ENCODE assay signal across 23 cellular contexts in genomic region chr1:41880951-41881885, GRCh38. TPM values are rescaled to one million over a fixed set of nuclear protein-coding genes. Genes with fewer than 3 reads are reported as not detected.
DNase-seq lines count a peak whose midpoint lies in the region; ATAC-seq, FAIRE-seq and TF ChIP-seq lines count a peak whose summit lies in the region.
"Had no signal": no experiment of that assay in that cellular context is flagged by ENCODE, and none has a peak within 500 bp of the region (broad histone marks: within the 10 kb centered on the region; RNA-seq: fewer than 3 reads in every experiment).

No MANE protein-coding gene starts in this region.

- TF ChIP-seq CTCF in body of pancreas (IDR thresholded peaks at IDR 0.05) (no peak), prostate gland (IDR thresholded peaks at IDR 0.05) (no peak)

- peak; percentile 56 for FAIRE-seq in GM12891 (lab: Jason Lieb, UNC)
- FAIRE-seq: endometrium, G401.6, small intestine had no signal

- H3K9me3 Mint-ChIP-seq in stimulated activated naive B cell treated with anti-CD40 and anti-IgM and Interleukin-4, amounts not matched to agents 10 μg/mL and 1 μg/mL and 100 μg/mL, for 72 hours, result no peaks in the 10 kb centered on the region
- no peaks in the 10 kb centered on the region for H3K9me3 Mint-ChIP-seq in activated T-cell treated with anti-CD3 and anti-CD28 coated beads, Interleukin-2, amount 50 U/mL, for 24 hours
- H3K9me3 Mint-ChIP-seq in activated T-cell treated with anti-CD3 and anti-CD28 coated beads, Interleukin-2, amount 50 U/mL, for 4 hours, result no peaks in the 10 kb centered on the region
- H3K9me3 Mint-ChIP-seq: activated CD4-positive, alpha-beta memory T cell treated with anti-CD3 and anti-CD28 coated beads, Interleukin-2, amount 10 ng/mL, durations not matched to agents 7 days and 5 days; CD4-positive, alpha-beta memory T cell; naive thymus-derived CD8-positive, alpha-beta T cell had no signal

- H3K4me3 Mint-ChIP-seq in stimulated activated naive B cell treated with anti-CD40 and anti-IgM and Interleukin-4, amounts not matched to agents 10 μg/mL and 1 μg/mL and 100 μg/mL, for 72 hours, result no peak overlapping the region
- no peak overlapping the region for H3K4me3 Mint-ChIP-seq in activated T-cell treated with anti-CD3 and anti-CD28 coated beads, Interleukin-2, amount 50 U/mL, for 24 hours
- H3K4me3 Mint-ChIP-seq in activated T-cell treated with anti-CD3 and anti-CD28 coated beads, Interleukin-2, amount 50 U/mL, for 4 hours, result no peak overlapping the region
- H3K4me3 Mint-ChIP-seq: activated CD4-positive, alpha-beta memory T cell treated with anti-CD3 and anti-CD28 coated beads, Interleukin-2, amount 10 ng/mL, durations not matched to agents 7 days and 5 days; naive thymus-derived CD8-positive, alpha-beta T cell had no signal

- H3K27ac ChIP-seq in body of pancreas (peak overlapping the region in 3 of 4 donors; percentile 59 to 81 (median 65)), prostate gland (peak overlapping the region; percentile 73 to 79)
- H3K27ac ChIP-seq: adrenal gland, parathyroid adenoma, thoracic aorta had no signal

- H3K9me3 ChIP-seq in body of pancreas (no peaks in the 10 kb centered on the region), prostate gland (no peaks in the 10 kb centered on the region)
- H3K9me3 ChIP-seq: adrenal gland, thoracic aorta had no signal

- H3K4me3 ChIP-seq in body of pancreas, result no peak overlapping the region
- H3K4me3 ChIP-seq in prostate gland, result no peak overlapping the region
- H3K4me3 ChIP-seq: adrenal gland, thoracic aorta had no signal

- H3K27me3 ChIP-seq in body of pancreas (no peaks in the 10 kb centered on the region), prostate gland (replicated peaks; ENCODE audit: insufficient read depth) (no peaks in the 10 kb centered on the region)
- H3K27me3 ChIP-seq: adrenal gland had no signal

- intact Hi-C loops in body of pancreas (cut with DNase I), result no loop called here
- intact Hi-C loops in prostate gland (cut with DNase I), result no loop called here

- H3K36me3 ChIP-seq in body of pancreas (replicated peaks in 1 of 2; ENCODE audit: insufficient read depth in 1 of 2, low read depth in 2 of 2), result no peaks in the 10 kb centered on the region
- H3K36me3 ChIP-seq in prostate gland, result no peaks in the 10 kb centered on the region
- H3K36me3 ChIP-seq: adrenal gland, thoracic aorta had no signal

- no peak for ATAC-seq in body of pancreas
- ATAC-seq in stimulated activated naive B cell treated with anti-CD40 and anti-IgM and Interleukin-4, amounts not matched to agents 10 μg/mL and 1 μg/mL and 100 μg/mL, for 72 hours (replicated peaks), result no peak
- ATAC-seq in activated T-cell treated with anti-CD3 and anti-CD28 coated beads, Interleukin-2, amount 50 U/mL, for 4 hours, result no peak
- ATAC-seq: left lobe of liver; naive thymus-derived CD8-positive, alpha-beta T cell had no signal

- H3K36me3 Mint-ChIP-seq in stimulated activated naive B cell treated with anti-CD40 and anti-IgM and Interleukin-4, amounts not matched to agents 10 μg/mL and 1 μg/mL and 100 μg/mL, for 72 hours, result no peaks in the 10 kb centered on the region
- no peaks in the 10 kb centered on the region for H3K36me3 Mint-ChIP-seq in activated T-cell treated with anti-CD3 and anti-CD28 coated beads, Interleukin-2, amount 50 U/mL, for 24 hours (ENCODE audit: low read depth)
- H3K36me3 Mint-ChIP-seq in activated T-cell treated with anti-CD3 and anti-CD28 coated beads, Interleukin-2, amount 50 U/mL, for 4 hours (ENCODE audit: insufficient read depth), result no peaks in the 10 kb centered on the region
- H3K36me3 Mint-ChIP-seq: CD4-positive, alpha-beta memory T cell; naive thymus-derived CD8-positive, alpha-beta T cell had no signal

- TF ChIP-seq POLR2A in GM12891 (IDR thresholded peaks at IDR 0.05; ENCODE audit: low read depth, low read length) (no peak), body of pancreas (IDR thresholded peaks at IDR 0.05) (no peak), prostate gland (IDR thresholded peaks at IDR 0.05) (no peak)

- WGBS in body of pancreas, 2 donors, result 72 to 74% methylated on average over 5 of the region's 5 CpGs
- 71% methylated on average over 5 of the region's 5 CpGs for WGBS in prostate gland

- peaks cover 13 to 18% of the 10 kb centered on the region in 2 donors for H3K4me1 Mint-ChIP-seq in stimulated activated naive B cell treated with anti-CD40 and anti-IgM and Interleukin-4, amounts not matched to agents 10 μg/mL and 1 μg/mL and 100 μg/mL, for 72 hours
- peaks cover 20% of the 10 kb centered on the region for H3K4me1 Mint-ChIP-seq in activated T-cell treated with anti-CD3 and anti-CD28 coated beads, Interleukin-2, amount 50 U/mL, for 24 hours (ENCODE audit: low read depth)
- H3K4me1 Mint-ChIP-seq in activated T-cell treated with anti-CD3 and anti-CD28 coated beads, Interleukin-2, amount 50 U/mL, for 4 hours (ENCODE audit: low read depth), result peaks cover 21% of the 10 kb centered on the region

- no peak overlapping the region for H3K27ac Mint-ChIP-seq in stimulated activated naive B cell treated with anti-CD40 and anti-IgM and Interleukin-4, amounts not matched to agents 10 μg/mL and 1 μg/mL and 100 μg/mL, for 72 hours
- H3K27ac Mint-ChIP-seq in activated T-cell treated with anti-CD3 and anti-CD28 coated beads, Interleukin-2, amount 50 U/mL, for 24 hours, result no peak overlapping the region
- H3K27ac Mint-ChIP-seq: activated CD4-positive, alpha-beta memory T cell treated with anti-CD3 and anti-CD28 coated beads, Interleukin-2, amount 10 ng/mL, durations not matched to agents 7 days and 5 days had no signal

- H3K4me1 ChIP-seq in body of pancreas (peaks cover 27% of the 10 kb centered on the region), prostate gland (replicated peaks) (peaks cover 3% of the 10 kb centered on the region)
- H3K4me1 ChIP-seq: parathyroid adenoma had no signal

- no peak for DNase-seq in GM12891 (ENCODE audit: insufficient read length, low spot score)
- DNase-seq in NCI-H2029 treated with DMSO at 0.1 percent for 48 hours (lab: John Stamatoyannopoulos, UW), result peak; percentile 81
- no peak for DNase-seq in body of pancreas
- DNase-seq in prostate gland (ENCODE audit: low spot score), result no peak
- no peak for DNase-seq in stimulated activated naive B cell treated with anti-CD40 and anti-IgM and Interleukin-4, amounts not matched to agents 10 μg/mL and 1 μg/mL and 100 μg/mL, for 72 hours
- no peak for DNase-seq in activated T-cell treated with anti-CD3 and anti-CD28 coated beads, Interleukin-2, amount 50 U/mL, for 24 hours
- DNase-seq in activated T-cell treated with anti-CD3 and anti-CD28 coated beads, Interleukin-2, amount 50 U/mL, for 4 hours, result no peak
- no peak for DNase-seq in activated effector memory CD4-positive, alpha-beta T cell treated with anti-CD3 and anti-CD28 coated beads, Interleukin-2, amount 50 U/mL, for 16 hours
- DNase-seq: activated CD4-positive, alpha-beta memory T cell treated with anti-CD3 and anti-CD28 coated beads, Interleukin-2, amount 10 ng/mL, durations not matched to agents 7 days and 5 days; activated naive CD4-positive, alpha-beta T cell; activated T-cell treated with anti-CD3 and anti-CD28 coated beads for 4 hours; adrenal gland; CD4-positive, alpha-beta memory T cell; naive thymus-derived CD8-positive, alpha-beta T cell; stimulated activated CD4-positive, alpha-beta T cell treated with anti-CD3 and anti-CD28 coated beads, Interleukin-2, amount 100 ng/mL, for 48 hours; stimulated activated naive CD4-positive, alpha-beta T cell; T-helper 9 cell had no signal

- H3K27me3 Mint-ChIP-seq in stimulated activated naive B cell treated with anti-CD40 and anti-IgM and Interleukin-4, amounts not matched to agents 10 μg/mL and 1 μg/mL and 100 μg/mL, for 72 hours, result no peaks in the 10 kb centered on the region
- H3K27me3 Mint-ChIP-seq in activated T-cell treated with anti-CD3 and anti-CD28 coated beads, Interleukin-2, amount 50 U/mL, for 24 hours, result no peaks in the 10 kb centered on the region
- H3K27me3 Mint-ChIP-seq in activated T-cell treated with anti-CD3 and anti-CD28 coated beads, Interleukin-2, amount 50 U/mL, for 4 hours (ENCODE audit: low read depth), result no peaks in the 10 kb centered on the region
- H3K27me3 Mint-ChIP-seq: activated CD4-positive, alpha-beta memory T cell treated with anti-CD3 and anti-CD28 coated beads, Interleukin-2, amount 10 ng/mL, durations not matched to agents 7 days and 5 days; CD4-positive, alpha-beta memory T cell; naive thymus-derived CD8-positive, alpha-beta T cell had no signal

TF ChIP-seq in GM12891, 5 proteins besides CTCF, POLR2A, EP300 and RAD21:
- TF ChIP-seq PAX5 (IDR thresholded peaks at IDR 0.05; ENCODE audit: insufficient read depth, low read length, severe bottlenecking), result no peak
- no peak for TF ChIP-seq SPI1 (IDR thresholded peaks at IDR 0.05; ENCODE audit: low read depth, low read length)
- TF ChIP-seq POLR2AphosphoS5 (IDR thresholded peaks at IDR 0.05; ENCODE audit: low read depth, low read length), result no peak
- no peak for TF ChIP-seq POU2F2 (IDR thresholded peaks at IDR 0.05; ENCODE audit: low read depth, low read length)
- no peak for TF ChIP-seq TAF1 (IDR thresholded peaks at IDR 0.05; ENCODE audit: low read depth, low read length)

RNA-seq across cellular contexts. Expression of gene HIVEP3, which starts 37.5 kb away (rescaled TPM):
- 6.9 TPM for polyA plus RNA-seq in GM12891 (2012; ENCODE audit: low read depth, missing spikeins)
- total RNA-seq in body of pancreas (1 to 10 TPM; 3.4 to 4.0 TPM), prostate gland (10 to 100 TPM in 1 of 2 donors, 1 to 10 TPM in 1; 9.3 to 11.2 TPM)
- 100 to 1,000 TPM; 107 to 117 (median 114) TPM for total RNA-seq in activated T-cell treated with anti-CD3 and anti-CD28 coated beads, Interleukin-2, amount 50 U/mL, for 4 hours

Comparison
In these comparisons a context has a peak if more than half of its experiments do, and no peak if none do; other contexts are left out.
1. RNA of gene HIVEP3, which starts 37.5 kb away (total RNA-seq): 107 to 117 TPM in activated T-cell treated with anti-CD3 and anti-CD28 coated beads, Interleukin-2, amount 50 U/mL, for 4 hours; 9.3 to 11.2 TPM in prostate gland and 3.4 to 4.0 TPM in body of pancreas; every median in the first group is over 4 times any median in the second.